In the genomic region with DNA sequence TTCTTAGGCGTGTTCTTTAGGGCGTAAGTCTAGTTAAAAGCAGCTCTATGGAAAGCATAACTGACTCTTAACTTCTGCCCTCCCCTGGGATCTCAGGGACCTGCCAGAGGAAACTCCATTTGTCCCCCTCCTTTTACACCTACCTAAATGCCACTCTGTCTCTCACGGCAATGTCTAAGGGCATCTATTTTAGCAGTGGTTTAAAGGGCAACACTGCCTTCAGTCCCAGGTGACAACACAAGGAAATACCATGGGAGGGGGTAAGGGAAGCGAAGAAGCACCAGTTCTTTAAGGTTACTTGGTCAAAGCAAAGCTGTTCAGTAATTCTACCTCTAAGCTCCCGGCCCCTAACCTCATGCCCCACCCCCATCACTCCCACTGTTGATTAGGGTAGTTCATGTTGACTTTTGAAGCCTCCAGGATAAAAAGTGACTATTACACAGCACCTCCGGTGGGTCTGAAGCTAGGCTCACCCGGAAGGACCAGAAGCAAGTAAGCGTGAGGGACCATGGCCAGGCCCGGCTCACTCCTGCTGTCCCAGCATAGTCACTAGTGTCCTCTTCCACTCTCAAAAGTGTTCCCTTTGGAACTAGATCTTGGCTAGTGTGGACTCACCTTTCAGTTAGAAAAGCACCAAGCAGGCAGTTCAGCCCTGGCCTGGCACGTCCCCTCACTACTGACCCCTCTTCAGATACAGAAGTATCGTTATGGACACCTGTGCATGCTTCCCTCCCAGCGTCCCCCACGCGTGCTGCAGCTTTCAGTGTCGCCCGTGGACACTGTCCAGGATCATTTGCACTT, we compare ENCODE assay signal across 8 cellular contexts. TPM values are rescaled to one million over a fixed set of nuclear protein-coding genes. Genes with fewer than 3 reads are reported as not detected.
DNase-seq lines count a peak whose midpoint lies in the region; ATAC-seq and TF ChIP-seq lines count a peak whose summit lies in the region.

No MANE protein-coding gene starts in this region.

- POLR2A ChIA-PET in CD4-positive, alpha-beta T cell (lab: Charles Lee), result interaction anchor here (0.6 to 5.3 kb wide), 12 partner anchors 9 to 107 kb away, joined by 3 to 42 read pairs (median 5); a partner anchor contains a TSS

- no peaks in the 10 kb centered on the region for H3K9me3 ChIP-seq in CD4-positive, alpha-beta T cell (ENCODE audit: control insufficient read depth, low read length)
- no peaks in the 10 kb centered on the region for H3K9me3 ChIP-seq in KOPT-K1 (ENCODE audit: insufficient read depth, low read length, poor library complexity, severe bottlenecking)

- no peak for DNase-seq in CD4-positive, alpha-beta T cell
- no peak for DNase-seq in coronary artery (ENCODE audit: low spot score)
- DNase-seq in neural crest cell (ENCODE audit: low read depth, low spot score), result no peak
- no peak for DNase-seq in NCI-H2227 (lab: John Stamatoyannopoulos, UW; ENCODE audit: unreplicated experiment)
- no peak for DNase-seq in activated effector memory CD4-positive, alpha-beta T cell treated with Interleukin-2 at 50 U/mL for 16 hours

- H3K4me3 Mint-ChIP-seq in CD4-positive, alpha-beta T cell, result peak overlapping the region; percentile 96
- no peak overlapping the region for H3K4me3 Mint-ChIP-seq in neural crest cell

- peaks cover 87% of the 10 kb centered on the region for H3K4me1 Mint-ChIP-seq in CD4-positive, alpha-beta T cell (ENCODE audit: low read depth)
- H3K4me1 Mint-ChIP-seq in neural crest cell, result peaks cover under 1% of the 10 kb centered on the region

- peaks cover 64% of the 10 kb centered on the region for H3K36me3 Mint-ChIP-seq in CD4-positive, alpha-beta T cell (ENCODE audit: low read depth)
- H3K36me3 Mint-ChIP-seq in neural crest cell (ENCODE audit: low read depth), result no peaks in the 10 kb centered on the region

- H3K4me3 ChIP-seq in coronary artery, result peak overlapping the region; percentile 59

- no peaks in the 10 kb centered on the region for H3K36me3 ChIP-seq in KOPT-K1 (ENCODE audit: insufficient read depth, low read length)

- ATAC-seq in CD4-positive, alpha-beta T cell (ENCODE audit: poor library complexity), result no peak
- no peak for ATAC-seq in GM21423 (IDR thresholded peaks at IDR 0.05; ENCODE audit: unreplicated experiment)
- no peak for ATAC-seq in GM21367 (IDR thresholded peaks at IDR 0.05; ENCODE audit: unreplicated experiment)

- H3K9me3 Mint-ChIP-seq in CD4-positive, alpha-beta T cell, result no peaks in the 10 kb centered on the region
- no peaks in the 10 kb centered on the region for H3K9me3 Mint-ChIP-seq in neural crest cell

- no peaks in the 10 kb centered on the region for H3K27me3 ChIP-seq in CD4-positive, alpha-beta T cell (ENCODE audit: control insufficient read depth, insufficient read depth, low read length)

- TF ChIP-seq CTCF in CD4-positive, alpha-beta T cell (IDR thresholded peaks at IDR 0.05), result no peak
- TF ChIP-seq CTCF in coronary artery (IDR thresholded peaks at IDR 0.05) (no peak), neural crest cell (conservative IDR thresholded peaks at IDR 0.05) (no peak)

- intact Hi-C loops in CD4-positive, alpha-beta T cell (cut with DNase I, micrococcal nuclease), result loop anchor here in 1 of 2 experiments (5.0 kb wide), 1 partner anchor 42 kb away; no protein-coding TSS in a partner anchor

- H3K27me3 Mint-ChIP-seq in CD4-positive, alpha-beta T cell, result no peaks in the 10 kb centered on the region
- H3K27me3 Mint-ChIP-seq in neural crest cell (ENCODE audit: low read depth), result no peaks in the 10 kb centered on the region

- peak overlapping the region; percentile 80 for H3K27ac ChIP-seq in CD4-positive, alpha-beta T cell (ENCODE audit: low read depth, low read length)
- peak overlapping the region; percentile 84 for H3K27ac ChIP-seq in KOPT-K1 (ENCODE audit: low read depth, low read length, poor library complexity, severe bottlenecking)
- peak overlapping the region in 1 of 2 donors; percentile 31 for H3K27ac ChIP-seq in coronary artery

- H3K27ac Mint-ChIP-seq in CD4-positive, alpha-beta T cell, result peak overlapping the region; percentile 90
- H3K27ac Mint-ChIP-seq in neural crest cell (ENCODE audit: unreplicated experiment), result peak overlapping the region; percentile 80

- CTCF ChIA-PET in CD4-positive, alpha-beta T cell (lab: Charles Lee), result interaction anchor here (0.7 to 4.2 kb wide), 11 partner anchors 9 to 50 kb away, joined by 3 to 16 read pairs (median 3); no protein-coding TSS in a partner anchor

RNA-seq across cellular contexts. Expression of a gene that starts 47.0 kb away (rescaled TPM):
- 100 to 1,000 TPM; 521 to 525 TPM for total RNA-seq in CD4-positive, alpha-beta T cell
- 26.8 and 27.7 TPM in 2 replicates for total RNA-seq in neural crest cell

Comparison
In these comparisons a context has a peak if more than half of its experiments do, and no peak if none do; other contexts are left out.
1. RNA of a gene that starts 47.0 kb away (total RNA-seq): 521 to 525 TPM in CD4-positive, alpha-beta T cell; 26.8 to 27.7 TPM in neural crest cell; every median in the first group is over 10 times any median in the second.